ENCODE assay signal across 15 cellular contexts in the genomic region with DNA sequence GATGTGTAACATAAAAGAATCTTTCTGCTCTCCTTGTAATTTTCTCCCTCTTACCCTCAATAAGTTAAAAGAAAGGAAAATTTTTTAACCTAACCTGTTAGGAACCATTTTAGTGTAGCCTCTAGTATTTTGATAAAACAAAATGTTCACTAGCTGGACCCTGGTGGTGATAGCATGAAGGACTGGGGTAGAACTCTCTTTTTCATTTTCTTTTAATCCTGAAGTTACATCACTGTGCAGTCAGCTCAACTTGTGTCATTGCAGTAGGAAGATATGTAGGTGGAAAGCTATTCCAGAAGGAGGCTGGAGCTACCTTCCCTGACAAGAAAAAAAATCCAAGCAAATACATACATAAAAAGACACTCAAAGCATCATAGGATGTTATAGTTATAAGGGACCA. TPM values are rescaled to one million over a fixed set of nuclear protein-coding genes. Genes with fewer than 3 reads are reported as not detected.
DNase-seq lines count a peak whose midpoint lies in the region; ATAC-seq, FAIRE-seq and TF ChIP-seq lines count a peak whose summit lies in the region.
"Had no signal": no experiment of that assay in that cellular context is flagged by ENCODE, and none has a peak within 500 bp of the region (broad histone marks: within the 10 kb centered on the region; RNA-seq: fewer than 3 reads in every experiment).

No MANE protein-coding gene starts in this region.

- no peak overlapping the region for H3K4me3 ChIP-seq in Panc1 (ENCODE audit: low read depth in 2 of 2, low read length in 2 of 2)
- H3K4me3 ChIP-seq in HepG2 (replicated peaks in 1 of 3; ENCODE audit: insufficient read depth in 1 of 3, low read depth in 2 of 3, low read length in 3 of 3): no peak overlapping the region; a peak in 1 of 6 replicates
- no peak overlapping the region for H3K4me3 ChIP-seq in subcutaneous abdominal adipose tissue (ENCODE audit: low read depth in 1 of 5, low read length in 5 of 5)
- H3K4me3 ChIP-seq: BLaER1, lung, suprapubic skin had no signal

- POLR2A ChIA-PET in Panc1 (lab: Charles Lee): no interaction called here
- POLR2A ChIA-PET in HepG2 (lab: Yijun Ruan, JAX): interaction anchor here (1.1 kb wide), 1 partner anchor 40 kb away, joined by 7 read pairs; a partner anchor contains a TSS

- DNase-seq in Panc1 (ENCODE audit: low read depth, low spot score): no peak
- no peak for DNase-seq in chondrocyte (ENCODE audit: low spot score)
- no peak for DNase-seq in HepG2 (ENCODE audit: low spot score)
- DNase-seq in cerebellar cortex (ENCODE audit: low spot score): no peak
- DNase-seq in GOT3 (lab: John Stamatoyannopoulos, UW): no peak
- no peak for DNase-seq in NOMO-1 treated with dmso at 0.1 percent for 144 hours (lab: John Stamatoyannopoulos, UW; ENCODE audit: unreplicated experiment)
- DNase-seq: naive thymus-derived CD8-positive, alpha-beta T cell; NCI-H1436; stimulated activated CD4-positive, alpha-beta T cell treated with anti-CD3 and anti-CD28 coated beads, Interleukin-2, amount 100 ng/mL, for 24 hours had no signal

- H2AFZ ChIP-seq in HepG2 (ENCODE audit: low read length): no peak overlapping the region

- peaks cover 48% of the 10 kb centered on the region for H3K4me1 Mint-ChIP-seq in chondrocyte (ENCODE audit: low read depth)

- BruUV-seq in Panc1 (replicated peaks; lab: Mats Ljungman, UMichigan) (no TSS peak), HepG2 (replicated peaks; lab: Mats Ljungman, UMichigan) (no TSS peak)

- peaks cover 11% of the 10 kb centered on the region for H3K4me1 ChIP-seq in Panc1 (ENCODE audit: control insufficient read depth, insufficient read depth, low read length)
- H3K4me1 ChIP-seq in HepG2 (ENCODE audit: insufficient read depth, low read length): peaks cover 82% of the 10 kb centered on the region
- peaks cover 6 to 62% (median 43%) of the 10 kb centered on the region in 5 donors for H3K4me1 ChIP-seq in subcutaneous abdominal adipose tissue (ENCODE audit: control insufficient read depth in 5 of 5, insufficient read depth in 5 of 5, low read length in 5 of 5)
- H3K4me1 ChIP-seq: BLaER1 had no signal

- no peaks in the 10 kb centered on the region for H4K20me1 ChIP-seq in HepG2 (ENCODE audit: insufficient read depth, low read length)
- H4K20me1 ChIP-seq: BLaER1 had no signal

- in situ Hi-C loops in Panc1 (cut with HindIII; ENCODE audit: low pct_unique_long_range_greater_than_20kb, low sequenced_read_pairs) (no loop called here), HepG2 (cut with HindIII; ENCODE audit: extremely low pct_ligation_motif_present, low pct_unique_long_range_greater_than_20kb) (no loop called here)

- peak overlapping the region; percentile 55; the same call in 1 of the 2 replicates for H3K27ac ChIP-seq in Panc1 (ENCODE audit: low read length)
- peak overlapping the region; percentile 71 for H3K27ac ChIP-seq in HepG2 (ENCODE audit: extremely low read length, insufficient read depth, low read length)
- H3K27ac ChIP-seq in subcutaneous abdominal adipose tissue (ENCODE audit: low read depth, low read length): peak overlapping the region; percentile 54
- H3K27ac ChIP-seq: BLaER1, suprapubic skin had no signal

- no peak for TF ChIP-seq CTCF in Panc1 (IDR thresholded peaks at IDR 0.05)
- peak; percentile 18 for TF ChIP-seq CTCF in chondrocyte (IDR thresholded peaks at IDR 0.05)
- TF ChIP-seq CTCF in HepG2 (CRISPR knock-in tag; IDR thresholded peaks at IDR 0.05): no peak

- H3K9ac ChIP-seq in HepG2 (ENCODE audit: insufficient read depth, low read depth, low read length) (peak overlapping the region; percentile 64), subcutaneous abdominal adipose tissue (ENCODE audit: low read length in 5 of 5) (peak overlapping the region in 1 of 5 donors; percentile 47)
- H3K9ac ChIP-seq: BLaER1 had no signal

- H3K27ac Mint-ChIP-seq in chondrocyte (ENCODE audit: unreplicated experiment): peak overlapping the region; percentile 28
- H3K27ac Mint-ChIP-seq: naive thymus-derived CD8-positive, alpha-beta T cell; T-helper 2 cell treated with Interferon-gamma antibody and Interleukin-4, amounts not matched to agents 5 μg/mL and 100 μg/mL, for 36 hours had no signal

- TF ChIP-seq POLR2A in HepG2 (IDR thresholded peaks at IDR 0.05; ENCODE audit: insufficient read depth in 1 of 2, low read depth in 2 of 2, low read length in 2 of 2): no peak

- H3K36me3 ChIP-seq in Panc1 (ENCODE audit: control insufficient read depth, insufficient read depth, low read length): no peaks in the 10 kb centered on the region
- no peaks in the 10 kb centered on the region for H3K36me3 ChIP-seq in HepG2 (replicated peaks in 1 of 2; ENCODE audit: control insufficient read depth in 1 of 2, insufficient read depth in 2 of 2, low read length in 2 of 2)
- no peaks in the 10 kb centered on the region for H3K36me3 ChIP-seq in subcutaneous abdominal adipose tissue (ENCODE audit: control insufficient read depth in 5 of 5, insufficient read depth in 5 of 5, low read length in 5 of 5)
- H3K36me3 ChIP-seq: BLaER1, suprapubic skin had no signal

- peak overlapping the region; percentile 52; the same call in 1 of the 2 replicates for H3K4me2 ChIP-seq in HepG2 (ENCODE audit: low read depth, low read length)
- H3K4me2 ChIP-seq: BLaER1 had no signal

- CTCF ChIA-PET in Panc1 (lab: Charles Lee): no interaction called here
- CTCF ChIA-PET in HepG2 (lab: Yijun Ruan, JAX; ENCODE audit: low intra/inter-chr PET ratio, low total read pairs): no interaction called here

- H3K4me3 Mint-ChIP-seq in chondrocyte (ENCODE audit: unreplicated experiment): no peak overlapping the region
- H3K4me3 Mint-ChIP-seq: naive thymus-derived CD8-positive, alpha-beta T cell; T-helper 2 cell treated with Interferon-gamma antibody and Interleukin-4, amounts not matched to agents 5 μg/mL and 100 μg/mL, for 36 hours had no signal

- TF ChIP-seq RAD21 in HepG2 (CRISPR knock-in tag; IDR thresholded peaks at IDR 0.05): no peak

- H3K9me3 ChIP-seq in Panc1 (ENCODE audit: control insufficient read depth, insufficient read depth, low read depth, low read length): no peaks in the 10 kb centered on the region
- H3K9me3 ChIP-seq in HepG2 (ENCODE audit: low read length): no peaks in the 10 kb centered on the region
- no peaks in the 10 kb centered on the region for H3K9me3 ChIP-seq in subcutaneous abdominal adipose tissue (ENCODE audit: control insufficient read depth in 5 of 5, low read length in 5 of 5)
- H3K9me3 ChIP-seq: BLaER1, suprapubic skin had no signal

- peaks cover 98% of the 10 kb centered on the region for H3K79me2 ChIP-seq in HepG2 (ENCODE audit: insufficient read depth, low read length)

- intact Hi-C loops in Panc1 (cut with micrococcal nuclease; ENCODE audit: unreplicated experiment) (no loop called here), HepG2 (cut with micrococcal nuclease; ENCODE audit: unreplicated experiment) (loop anchor here (5.0 kb wide), 1 partner anchor 216 kb away; no protein-coding TSS in a partner anchor)

- TF ChIP-seq EP300 in HepG2 (IDR thresholded peaks at IDR 0.05; ENCODE audit: low read depth in 2 of 2, low read length in 2 of 2) (no peak), HepG2 (CRISPR knock-in tag; IDR thresholded peaks at IDR 0.05; ENCODE audit: borderline replicate concordance) (no peak)

- H3K9me3 Mint-ChIP-seq in chondrocyte (ENCODE audit: low read depth): no peaks in the 10 kb centered on the region
- H3K9me3 Mint-ChIP-seq: naive thymus-derived CD8-positive, alpha-beta T cell; T-helper 2 cell treated with Interferon-gamma antibody and Interleukin-4, amounts not matched to agents 5 μg/mL and 100 μg/mL, for 36 hours had no signal

- FAIRE-seq in HepG2 (lab: Jason Lieb, UNC): no peak

- no peaks in the 10 kb centered on the region for H3K36me3 Mint-ChIP-seq in chondrocyte (ENCODE audit: low read depth)

- ATAC-seq in Panc1 (no peak), HepG2 (peak; percentile 28; the same call in 2 of the 3 replicates), HG03175 (IDR thresholded peaks at IDR 0.05; ENCODE audit: unreplicated experiment) (no peak)
- ATAC-seq: naive thymus-derived CD8-positive, alpha-beta T cell had no signal

- no peaks in the 10 kb centered on the region for H3K27me3 Mint-ChIP-seq in chondrocyte (ENCODE audit: low read depth)
- H3K27me3 Mint-ChIP-seq: naive thymus-derived CD8-positive, alpha-beta T cell had no signal

- H3K27me3 ChIP-seq in Panc1 (ENCODE audit: control insufficient read depth, insufficient read depth, low read length): no peaks in the 10 kb centered on the region
- no peaks in the 10 kb centered on the region for H3K27me3 ChIP-seq in HepG2 (ENCODE audit: control insufficient read depth in 1 of 2, insufficient read depth in 2 of 2, low read length in 2 of 2)
- H3K27me3 ChIP-seq in subcutaneous abdominal adipose tissue (ENCODE audit: control insufficient read depth in 5 of 5, insufficient read depth in 4 of 5, low read length in 5 of 5): no peaks in the 10 kb centered on the region
- H3K27me3 ChIP-seq: BLaER1, suprapubic skin had no signal

TF ChIP-seq in HepG2, 621 proteins besides CTCF, POLR2A, EP300 and RAD21 (continues in another document):
- TF ChIP-seq NR2C2 (CRISPR knock-in tag; IDR thresholded peaks at IDR 0.05; ENCODE audit: borderline replicate concordance): 0 out of 2 replicates have a peak, but pooled peaks have one; percentile 9

RNA-seq across cellular contexts. Expression of a gene that starts 39.3 kb away (rescaled TPM):
- 20.9 TPM for total RNA-seq in Panc1 (2021; ENCODE audit: unreplicated experiment)
- 6.6 TPM for polyA plus RNA-seq in Panc1 (2012; ENCODE audit: insufficient read length)
- total RNA-seq in chondrocyte: 43.0 to 64.1 TPM (median 47.3 TPM) in 3 replicates
- total RNA-seq in HepG2 (2016; rRNA removed; fragmentation: Illumina TruSeq; extraction: Trizol): 14.8 and 28.5 TPM in 2 replicates
- total RNA-seq in HepG2 (2016; cell fraction: cytosol; rRNA removed; fragmentation: Illumina TruSeq; extraction: Trizol; ENCODE audit: low read depth): 8.1 and 8.4 TPM in 2 replicates
- 11.5 and 25.9 TPM in 2 replicates for total RNA-seq in HepG2 (2016; cell fraction: insoluble cytoplasmic fraction; rRNA removed; fragmentation: Illumina TruSeq; extraction: Trizol)
- total RNA-seq in HepG2 (2016; cell fraction: membrane; rRNA removed; fragmentation: Illumina TruSeq; extraction: Trizol): 7.4 and 7.5 TPM in 2 replicates
- total RNA-seq in HepG2 (2016; cell fraction: nucleus; rRNA removed; fragmentation: Illumina TruSeq; extraction: Trizol): 110 and 115 TPM in 2 replicates
- 14.1 and 14.7 TPM in 2 replicates for polyA plus RNA-seq in HepG2 (2011; rRNA removed)
- polyA plus RNA-seq in HepG2 (2011; cell fraction: cytosol; rRNA removed): 11.0 and 12.6 TPM in 2 replicates
- polyA plus RNA-seq in HepG2 (2011; cell fraction: nucleus; rRNA removed): 20.1 and 25.7 TPM in 2 replicates
- 4.5 and 5.7 TPM in 2 replicates for polyA plus RNA-seq in HepG2 (2012)
- 0.64 and 0.71 TPM in 2 replicates for polyA plus RNA-seq in HepG2 (2016; cell fraction: cytosol; fragmentation: Illumina TruSeq; extraction: Trizol; ENCODE audit: low read depth)
- polyA plus RNA-seq in HepG2 (2016; cell fraction: insoluble cytoplasmic fraction; fragmentation: Illumina TruSeq; extraction: Trizol; ENCODE audit: low read depth): 11.5 and 13.5 TPM in 2 replicates
- 3.0 and 3.1 TPM in 2 replicates for polyA plus RNA-seq in HepG2 (2016; cell fraction: membrane; fragmentation: Illumina TruSeq; extraction: Trizol; ENCODE audit: low read depth)
- polyA plus RNA-seq in HepG2 (2016; cell fraction: nucleus; fragmentation: Illumina TruSeq; extraction: Trizol; ENCODE audit: insufficient read depth, low read depth): 15.9 and 21.9 TPM in 2 replicates
- 62.5 and 117 TPM in 2 replicates for polyA minus RNA-seq in HepG2 (2011; rRNA and poly(A)+ RNA removed; ENCODE audit: low replicate concordance)
- polyA minus RNA-seq in HepG2 (2011; cell fraction: cytosol; rRNA and poly(A)+ RNA removed): 18.3 and 19.2 TPM in 2 replicates
- 167 and 202 TPM in 2 replicates for polyA minus RNA-seq in HepG2 (2011; cell fraction: nucleus; rRNA and poly(A)+ RNA removed)
